ENCODE assay signal across 7 cellular contexts in the genomic region with DNA sequence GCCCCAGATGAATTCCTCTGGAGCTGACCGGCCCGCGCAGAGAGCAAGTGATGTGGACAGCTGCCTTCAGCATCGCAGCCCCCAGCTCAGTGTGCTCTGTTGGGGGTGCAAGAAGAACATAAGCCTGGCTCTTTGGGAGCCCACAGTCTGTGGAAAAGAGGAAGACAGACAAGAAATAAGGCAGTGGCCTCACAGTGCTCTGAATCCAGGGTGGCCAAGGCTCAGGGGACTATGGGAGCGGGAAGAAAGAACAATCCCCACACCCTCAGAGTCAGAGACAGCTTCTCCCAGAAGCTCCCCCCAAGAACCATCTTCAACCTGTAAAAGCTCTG. TPM values are rescaled to one million over a fixed set of nuclear protein-coding genes. Genes with fewer than 3 reads are reported as not detected.
DNase-seq lines count a peak whose midpoint lies in the region; ATAC-seq, FAIRE-seq and TF ChIP-seq lines count a peak whose summit lies in the region.

No MANE protein-coding gene starts in this region.

- peaks cover 18% of the 10 kb centered on the region for H3K79me2 ChIP-seq in keratinocyte (ENCODE audit: control insufficient read depth, insufficient read depth, low read length)

- TF ChIP-seq CTCF in keratinocyte (optimal IDR thresholded peaks at IDR 0.05 in 1 of 3, IDR thresholded peaks at IDR 0.05 in 1 of 3, conservative IDR thresholded peaks at IDR 0.05 in 1 of 3; ENCODE audit: extremely low read depth in 1 of 3, insufficient read depth in 2 of 3, low read length in 3 of 3) (no peak), stomach (IDR thresholded peaks at IDR 0.05) (peak in 1 of 7 experiments; percentile 3), kidney (IDR thresholded peaks at IDR 0.05; ENCODE audit: borderline replicate concordance, extremely low read depth, insufficient read depth) (no peak)

- no peaks in the 10 kb centered on the region for H3K36me3 Mint-ChIP-seq in IgD-negative memory B cell
- H3K36me3 Mint-ChIP-seq in activated T-helper 17 cell treated with anti-CD3 and anti-CD28 coated beads, Interleukin-2, amount 50 U/mL, for 72 hours (ENCODE audit: low read depth) = peaks cover 35% of the 10 kb centered on the region

- H3K4me1 ChIP-seq in keratinocyte (ENCODE audit: control insufficient read depth, extremely low read depth, insufficient read depth, low read length) = peaks cover 39% of the 10 kb centered on the region
- H3K4me1 ChIP-seq in stomach = peaks cover 38 to 75% (median 60%) of the 10 kb centered on the region in 4 donors
- H3K4me1 ChIP-seq in kidney (ENCODE audit: control insufficient read depth in 1 of 2, insufficient read depth in 1 of 2, low read depth in 1 of 2, low read length in 2 of 2) = peaks cover 14 to 34% of the 10 kb centered on the region in 2 donors

- no peaks in the 10 kb centered on the region for H3K9me1 ChIP-seq in keratinocyte (ENCODE audit: control insufficient read depth, extremely low read depth, insufficient read depth, low read length)

- H4K20me1 ChIP-seq in keratinocyte (ENCODE audit: control insufficient read depth, extremely low read depth, insufficient read depth, low read length) = no peaks in the 10 kb centered on the region

- no peaks in the 10 kb centered on the region for H3K9me3 Mint-ChIP-seq in IgD-negative memory B cell
- H3K9me3 Mint-ChIP-seq in activated T-helper 17 cell treated with anti-CD3 and anti-CD28 coated beads, Interleukin-2, amount 50 U/mL, for 72 hours = no peaks in the 10 kb centered on the region

- H3K27me3 ChIP-seq in keratinocyte (ENCODE audit: control insufficient read depth, extremely low read depth, insufficient read depth, low read length) = no peaks in the 10 kb centered on the region
- H3K27me3 ChIP-seq in stomach = no peaks in the 10 kb centered on the region

- peak overlapping the region; percentile 81 to 100 (median 98) for H3K4me3 Mint-ChIP-seq in IgD-negative memory B cell
- H3K4me3 Mint-ChIP-seq in activated T-helper 17 cell treated with anti-CD3 and anti-CD28 coated beads, Interleukin-2, amount 50 U/mL, for 72 hours = peak overlapping the region; percentile 83

- TF ChIP-seq POLR2A in stomach (IDR thresholded peaks at IDR 0.05) = no peak

- H3K9ac ChIP-seq in keratinocyte (ENCODE audit: control insufficient read depth, extremely low read depth, insufficient read depth, low read length) (peak overlapping the region; percentile 76), kidney (ENCODE audit: low read length in 2 of 2) (no peak overlapping the region)

- no peak for ATAC-seq in activated T-helper 17 cell treated with anti-CD3 and anti-CD28 coated beads, Interleukin-2, amount 50 U/mL, for 72 hours (replicated peaks)
- ATAC-seq in GM21825 (IDR thresholded peaks at IDR 0.05; ENCODE audit: unreplicated experiment) = no peak

- WGBS in stomach, 5 donors = 11 to 44% (median 17%) methylated on average over 2 to 5 of the region's 5 CpGs

- H3K4me1 Mint-ChIP-seq in IgD-negative memory B cell = peaks cover 35 to 42% (median 39%) of the 10 kb centered on the region in 3 donors
- H3K4me1 Mint-ChIP-seq in activated T-helper 17 cell treated with anti-CD3 and anti-CD28 coated beads, Interleukin-2, amount 50 U/mL, for 72 hours = peaks cover 32% of the 10 kb centered on the region

- intact Hi-C loops in stomach (cut with DNase I; ENCODE audit: low total_unique reads) = no loop called here
- intact Hi-C loops in kidney (cut with DNase I) = no loop called here

- peak overlapping the region; percentile 27 for H3K4me2 ChIP-seq in keratinocyte (ENCODE audit: control insufficient read depth, extremely low read depth, insufficient read depth, low read depth, low read length)

- H3K4me3 ChIP-seq in keratinocyte (ENCODE audit: control insufficient read depth in 2 of 3, extremely low read depth in 1 of 3, insufficient read depth in 2 of 3, low read depth in 1 of 3, low read length in 3 of 3) = peak overlapping the region; percentile 78 to 91 (median 89)
- peak overlapping the region; percentile 64 to 77 (median 72) for H3K4me3 ChIP-seq in stomach
- peak overlapping the region in 1 of 2 donors; percentile 87 for H3K4me3 ChIP-seq in kidney (ENCODE audit: low read length in 2 of 2)

- FAIRE-seq in keratinocyte (lab: Jason Lieb, UNC) (no peak), kidney (lab: Jason Lieb, UNC) (no peak)

- no peaks in the 10 kb centered on the region for H3K27me3 Mint-ChIP-seq in IgD-negative memory B cell
- H3K27me3 Mint-ChIP-seq in activated T-helper 17 cell treated with anti-CD3 and anti-CD28 coated beads, Interleukin-2, amount 50 U/mL, for 72 hours = no peaks in the 10 kb centered on the region

- H3K36me3 ChIP-seq in keratinocyte (ENCODE audit: control insufficient read depth in 2 of 2, extremely low read depth in 1 of 2, insufficient read depth in 2 of 2, low read length in 2 of 2) = peaks cover 3 to 5% of the 10 kb centered on the region in 2 experiments
- peaks cover 0 to 10% (median 6%) of the 10 kb centered on the region in 4 donors for H3K36me3 ChIP-seq in stomach
- H3K36me3 ChIP-seq in kidney (ENCODE audit: control insufficient read depth in 1 of 2, insufficient read depth in 2 of 2, low read length in 2 of 2) = no peaks in the 10 kb centered on the region

- DNase-seq in keratinocyte (ENCODE audit: low read depth, low spot score) = no peak
- no peak for DNase-seq in stomach
- DNase-seq in SHP77 (lab: John Stamatoyannopoulos, UW) = no peak
- DNase-seq in kidney = no peak

- H2AFZ ChIP-seq in keratinocyte (ENCODE audit: control insufficient read depth, low read length) = peak overlapping the region; percentile 89

- H3K27ac ChIP-seq in keratinocyte (ENCODE audit: control insufficient read depth, insufficient read depth, low read length) = no peak overlapping the region
- H3K27ac ChIP-seq in stomach = peak overlapping the region; percentile 92 to 97 (median 95)
- peak overlapping the region in 1 of 2 donors; percentile 94 for H3K27ac ChIP-seq in kidney (ENCODE audit: low read depth in 2 of 2, low read length in 2 of 2)

- TF ChIP-seq EP300 in stomach (IDR thresholded peaks at IDR 0.05) = no peak

- dilution Hi-C loops in keratinocyte (cut with MboI; ENCODE audit: extremely low pct_ligation_motif_present, low sequenced_read_pairs) = no loop called here

- H3K27ac Mint-ChIP-seq in IgD-negative memory B cell = peak overlapping the region; percentile 99
- no peak overlapping the region for H3K27ac Mint-ChIP-seq in activated T-helper 17 cell treated with anti-CD3 and anti-CD28 coated beads, Interleukin-2, amount 50 U/mL, for 72 hours

- no peaks in the 10 kb centered on the region for H3K9me3 ChIP-seq in keratinocyte (ENCODE audit: control insufficient read depth, low read depth, low read length)
- no peaks in the 10 kb centered on the region for H3K9me3 ChIP-seq in stomach
- H3K9me3 ChIP-seq in kidney (ENCODE audit: control insufficient read depth in 1 of 2, low read length in 2 of 2) = no peaks in the 10 kb centered on the region

RNA-seq across cellular contexts. Expression of a gene that starts 0.3 kb away (rescaled TPM):
- polyA plus RNA-seq in IgD-negative memory B cell (29.4 TPM), keratinocyte (10.6 to 12.1 TPM (median 11.8 TPM) in 3 replicates), stomach (10 to 100 TPM; 18.8 to 22.1 (median 19.8) TPM), kidney (ENCODE audit: insufficient read depth, low read depth, low replicate concordance) (47.3 TPM)
- total RNA-seq in activated T-helper 17 cell treated with anti-CD3 and anti-CD28 coated beads, Interleukin-2, amount 50 U/mL, for 72 hours = 10 to 100 TPM; 15.9 to 19.0 TPM
- 14.6 TPM for polyA plus RNA-seq in keratinocyte (2011; ENCODE audit: low read depth)
- polyA plus RNA-seq in keratinocyte (2011; cell fraction: cytosol; rRNA removed) = 7.7 and 9.8 TPM in 2 replicates
- polyA plus RNA-seq in keratinocyte (2011; cell fraction: nucleus; rRNA removed) = 6.4 and 7.6 TPM in 2 replicates
- 9.4 and 12.4 TPM in 2 replicates for polyA plus RNA-seq in keratinocyte (2012; ENCODE audit: low replicate concordance)
- 4.4 to 7.2 TPM (median 6.5 TPM) in 3 replicates for polyA minus RNA-seq in keratinocyte
- 9.4 TPM for polyA minus RNA-seq in keratinocyte (2011; cell fraction: cytosol; rRNA and poly(A)+ RNA removed)
- 2.2 and 4.1 TPM in 2 replicates for polyA minus RNA-seq in keratinocyte (2011; cell fraction: nucleus; rRNA and poly(A)+ RNA removed)
- total RNA-seq in stomach (10 to 100 TPM in 3 of 5 donors, not detected in 2; 12.1 to 19.6 (median 12.1) TPM), kidney (15.5 TPM)

RNA-seq across cellular contexts. Expression of a gene that starts 2.5 kb away (rescaled TPM):
- polyA plus RNA-seq in IgD-negative memory B cell (65.3 TPM), keratinocyte (60.9 to 91.0 TPM (median 63.1 TPM) in 3 replicates), stomach (10 to 100 TPM; 35.7 to 62.7 (median 40.9) TPM), kidney (ENCODE audit: insufficient read depth, low read depth, low replicate concordance) (48.9 TPM)
- total RNA-seq in activated T-helper 17 cell treated with anti-CD3 and anti-CD28 coated beads, Interleukin-2, amount 50 U/mL, for 72 hours = 100 to 1,000 TPM; 101 to 103 TPM
- 71.9 TPM for polyA plus RNA-seq in keratinocyte (2011; ENCODE audit: low read depth)
- 36.0 and 65.6 TPM in 2 replicates for polyA plus RNA-seq in keratinocyte (2011; cell fraction: cytosol; rRNA removed)
- 92.9 and 109 TPM in 2 replicates for polyA plus RNA-seq in keratinocyte (2011; cell fraction: nucleus; rRNA removed)
- 69.1 and 85.0 TPM in 2 replicates for polyA plus RNA-seq in keratinocyte (2012; ENCODE audit: low replicate concordance)
- polyA minus RNA-seq in keratinocyte = 76.9 to 110 TPM (median 103 TPM) in 3 replicates
- polyA minus RNA-seq in keratinocyte (2011; cell fraction: cytosol; rRNA and poly(A)+ RNA removed) = 93.0 TPM
- 91.7 and 99.8 TPM in 2 replicates for polyA minus RNA-seq in keratinocyte (2011; cell fraction: nucleus; rRNA and poly(A)+ RNA removed)
- total RNA-seq in stomach (10 to 100 TPM; 28.0 to 63.8 (median 45.0) TPM), kidney (62.8 TPM)

RNA-seq across cellular contexts. Expression of a gene that starts 22.1 kb away (rescaled TPM):
- 6.0 TPM for polyA plus RNA-seq in IgD-negative memory B cell
- total RNA-seq in activated T-helper 17 cell treated with anti-CD3 and anti-CD28 coated beads, Interleukin-2, amount 50 U/mL, for 72 hours = 10 to 100 TPM; 31.9 to 32.8 TPM
- polyA plus RNA-seq in keratinocyte = 4.9 to 7.8 TPM (median 7.3 TPM) in 3 replicates
- 12.3 TPM for polyA plus RNA-seq in keratinocyte (2011; ENCODE audit: low read depth)
- 4.4 and 4.6 TPM in 2 replicates for polyA plus RNA-seq in keratinocyte (2011; cell fraction: cytosol; rRNA removed)
- 18.7 and 19.9 TPM in 2 replicates for polyA plus RNA-seq in keratinocyte (2011; cell fraction: nucleus; rRNA removed)
- polyA plus RNA-seq in keratinocyte (2012; ENCODE audit: low replicate concordance) = 8.1 and 11.2 TPM in 2 replicates
- 1.8 to 4.7 TPM (median 3.1 TPM) in 3 replicates for polyA minus RNA-seq in keratinocyte
- 4.6 TPM for polyA minus RNA-seq in keratinocyte (2011; cell fraction: cytosol; rRNA and poly(A)+ RNA removed)
- polyA minus RNA-seq in keratinocyte (2011; cell fraction: nucleus; rRNA and poly(A)+ RNA removed) = 3.5 and 3.6 TPM in 2 replicates
- 10 to 100 TPM in 2 of 5 donors, 1 to 10 TPM in 3; 2.2 to 98.5 (median 8.8) TPM for total RNA-seq in stomach
- 10 to 100 TPM in 1 of 3 donors, 1 to 10 TPM in 2; 6.1 to 11.3 (median 6.7) TPM for polyA plus RNA-seq in stomach
- 11.6 TPM for total RNA-seq in kidney
- polyA plus RNA-seq in kidney (ENCODE audit: insufficient read depth, low read depth, low replicate concordance) = 11.6 TPM

RNA-seq across cellular contexts. Expression of a gene that starts 29.5 kb away (rescaled TPM):
- polyA plus RNA-seq in IgD-negative memory B cell (9.1 TPM), keratinocyte (6.6 to 13.4 TPM (median 9.7 TPM) in 3 replicates), stomach (10 to 100 TPM in 2 of 3 donors, 1 to 10 TPM in 1; 2.9 to 16.4 (median 16.0) TPM), kidney (ENCODE audit: insufficient read depth, low read depth, low replicate concordance) (11.4 TPM)
- 100 to 1,000 TPM; 121 to 127 TPM for total RNA-seq in activated T-helper 17 cell treated with anti-CD3 and anti-CD28 coated beads, Interleukin-2, amount 50 U/mL, for 72 hours
- 7.3 TPM for polyA plus RNA-seq in keratinocyte (2011; ENCODE audit: low read depth)
- polyA plus RNA-seq in keratinocyte (2011; cell fraction: cytosol; rRNA removed) = 6.5 and 7.6 TPM in 2 replicates
- polyA plus RNA-seq in keratinocyte (2011; cell fraction: nucleus; rRNA removed) = 38.8 and 46.7 TPM in 2 replicates
- 9.0 and 9.7 TPM in 2 replicates for polyA plus RNA-seq in keratinocyte (2012; ENCODE audit: low replicate concordance)
- 16.9 to 46.0 TPM (median 20.4 TPM) in 3 replicates for polyA minus RNA-seq in keratinocyte
- polyA minus RNA-seq in keratinocyte (2011; cell fraction: cytosol; rRNA and poly(A)+ RNA removed) = 10.2 TPM
- polyA minus RNA-seq in keratinocyte (2011; cell fraction: nucleus; rRNA and poly(A)+ RNA removed) = 17.4 and 20.3 TPM in 2 replicates
- total RNA-seq in stomach (100 to 1,000 TPM in 3 of 5 donors, 10 to 100 TPM in 2; 30.5 to 286 (median 201) TPM), kidney (56.3 TPM)

RNA-seq across cellular contexts. Expression of a gene that starts 48.3 kb away (rescaled TPM):
- polyA plus RNA-seq in IgD-negative memory B cell (7.7 TPM), keratinocyte (0.24 to 0.34 TPM (median 0.28 TPM) in 3 replicates), stomach (10 to 100 TPM in 1 of 3 donors, 1 to 10 TPM in 2; 8.0 to 11.8 (median 8.9) TPM), kidney (ENCODE audit: insufficient read depth, low read depth, low replicate concordance) (9.3 TPM)
- total RNA-seq in activated T-helper 17 cell treated with anti-CD3 and anti-CD28 coated beads, Interleukin-2, amount 50 U/mL, for 72 hours = 100 to 1,000 TPM in 1 of 2 donors, 10 to 100 TPM in 1; 98.5 to 122 TPM
- polyA plus RNA-seq in keratinocyte (2011; ENCODE audit: low read depth) = not detected
- polyA plus RNA-seq in keratinocyte (2011; cell fraction: cytosol; rRNA removed) = 0.10 and 0.14 TPM in 2 replicates
- 0.11 and 0.56 TPM in 2 replicates for polyA plus RNA-seq in keratinocyte (2011; cell fraction: nucleus; rRNA removed)
- polyA plus RNA-seq in keratinocyte (2012; ENCODE audit: low replicate concordance) = 0.16 and 0.82 TPM in 2 replicates
- polyA minus RNA-seq in keratinocyte = 0.83 to 3.2 TPM in 2 of 3 replicates, not detected in the other
- polyA minus RNA-seq in keratinocyte (2011; cell fraction: cytosol; rRNA and poly(A)+ RNA removed) = not detected
- not detected in 2 replicates for polyA minus RNA-seq in keratinocyte (2011; cell fraction: nucleus; rRNA and poly(A)+ RNA removed)
- total RNA-seq in stomach (10 to 100 TPM; 13.8 to 49.1 (median 25.1) TPM), kidney (33.5 TPM)
